1 cellular context compared by ENCODE assay signal in the genomic region with DNA sequence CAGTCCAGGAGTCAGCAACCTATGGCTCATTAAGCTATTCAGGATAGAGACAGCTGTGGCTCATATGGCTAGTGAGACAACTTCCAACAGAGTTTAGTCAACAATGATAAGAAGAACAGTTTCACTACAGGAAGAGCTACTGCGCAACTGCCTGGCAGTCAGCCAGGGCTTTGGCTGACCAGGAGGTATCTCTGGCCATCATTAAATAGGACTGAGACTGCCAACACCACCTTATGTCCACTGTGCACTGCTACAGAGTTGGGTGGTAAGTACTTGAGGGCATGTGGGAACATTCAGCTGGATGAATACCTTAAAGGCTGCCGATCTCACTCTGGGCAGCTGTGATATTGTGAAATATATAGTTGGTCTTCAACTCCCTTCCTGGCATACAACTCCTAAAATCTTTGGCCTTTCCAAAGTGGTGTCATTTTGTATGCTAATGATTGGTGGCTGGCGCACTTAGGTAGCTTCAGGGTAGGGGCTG.
TF ChIP-seq lines count a peak whose summit lies in the region.

No MANE protein-coding gene starts in this region.

TF ChIP-seq in HepG2, 621 proteins besides CTCF, POLR2A, EP300 and RAD21 (continued from another document and continues in another):
- TF ChIP-seq, protein P1, sequence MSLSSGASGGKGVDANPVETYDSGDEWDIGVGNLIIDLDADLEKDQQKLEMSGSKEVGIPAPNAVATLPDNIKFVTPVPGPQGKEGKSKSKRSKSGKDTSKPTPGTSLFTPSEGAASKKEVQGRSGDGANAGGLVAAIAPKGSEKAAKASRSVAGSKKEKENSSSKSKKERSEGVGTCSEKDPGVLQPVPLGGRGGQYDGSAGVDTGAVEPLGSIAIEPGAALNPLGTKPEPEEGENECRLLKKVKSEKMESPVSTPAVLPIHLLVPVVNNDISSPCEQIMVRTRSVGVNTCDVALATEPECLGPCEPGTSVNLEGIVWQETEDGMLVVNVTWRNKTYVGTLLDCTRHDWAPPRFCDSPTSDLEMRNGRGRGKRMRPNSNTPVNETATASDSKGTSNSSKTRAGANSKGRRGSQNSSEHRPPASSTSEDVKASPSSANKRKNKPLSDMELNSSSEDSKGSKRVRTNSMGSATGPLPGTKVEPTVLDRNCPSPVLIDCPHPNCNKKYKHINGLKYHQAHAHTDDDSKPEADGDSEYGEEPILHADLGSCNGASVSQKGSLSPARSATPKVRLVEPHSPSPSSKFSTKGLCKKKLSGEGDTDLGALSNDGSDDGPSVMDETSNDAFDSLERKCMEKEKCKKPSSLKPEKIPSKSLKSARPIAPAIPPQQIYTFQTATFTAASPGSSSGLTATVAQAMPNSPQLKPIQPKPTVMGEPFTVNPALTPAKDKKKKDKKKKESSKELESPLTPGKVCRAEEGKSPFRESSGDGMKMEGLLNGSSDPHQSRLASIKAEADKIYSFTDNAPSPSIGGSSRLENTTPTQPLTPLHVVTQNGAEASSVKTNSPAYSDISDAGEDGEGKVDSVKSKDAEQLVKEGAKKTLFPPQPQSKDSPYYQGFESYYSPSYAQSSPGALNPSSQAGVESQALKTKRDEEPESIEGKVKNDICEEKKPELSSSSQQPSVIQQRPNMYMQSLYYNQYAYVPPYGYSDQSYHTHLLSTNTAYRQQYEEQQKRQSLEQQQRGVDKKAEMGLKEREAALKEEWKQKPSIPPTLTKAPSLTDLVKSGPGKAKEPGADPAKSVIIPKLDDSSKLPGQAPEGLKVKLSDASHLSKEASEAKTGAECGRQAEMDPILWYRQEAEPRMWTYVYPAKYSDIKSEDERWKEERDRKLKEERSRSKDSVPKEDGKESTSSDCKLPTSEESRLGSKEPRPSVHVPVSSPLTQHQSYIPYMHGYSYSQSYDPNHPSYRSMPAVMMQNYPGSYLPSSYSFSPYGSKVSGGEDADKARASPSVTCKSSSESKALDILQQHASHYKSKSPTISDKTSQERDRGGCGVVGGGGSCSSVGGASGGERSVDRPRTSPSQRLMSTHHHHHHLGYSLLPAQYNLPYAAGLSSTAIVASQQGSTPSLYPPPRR (CRISPR knock-in tag; IDR thresholded peaks at IDR 0.05; ENCODE audit: borderline replicate concordance), result peak; percentile 16; the same call in 1 of the 2 replicates
- TF ChIP-seq HDAC2 (CRISPR knock-in tag; IDR thresholded peaks at IDR 0.05) (0 out of 2 replicates have a peak, but pooled peaks have one; percentile 31), KDM2A (CRISPR knock-in tag; IDR thresholded peaks at IDR 0.05; ENCODE audit: borderline replicate concordance, low read depth) (peak; percentile 38; the same call in 1 of the 2 replicates), SOX13 (IDR thresholded peaks at IDR 0.05) (no peak), SOX13 (CRISPR knock-in tag; conservative IDR thresholded peaks at IDR 0.05 in 1 of 2, IDR thresholded peaks at IDR 0.05 in 1 of 2) (peak in 1 of 2 experiments; percentile 65; a peak in 1 of 4 replicates), IRF2 (CRISPR knock-in tag; IDR thresholded peaks at IDR 0.05) (peak; percentile 73), GABPB1 (CRISPR knock-in tag; IDR thresholded peaks at IDR 0.05) (0 out of 2 replicates have a peak, but pooled peaks have one; percentile 14), ZNF331 (CRISPR knock-in tag; IDR thresholded peaks at IDR 0.05) (peak; percentile 84; the same call in 1 of the 2 replicates), RARA (CRISPR knock-in tag; IDR thresholded peaks at IDR 0.05) (no peak), SRSF1 (optimal IDR thresholded peaks at IDR 0.05; ENCODE audit: low read depth, low read length) (no peak), ZBTB1 (CRISPR knock-in tag; IDR thresholded peaks at IDR 0.05; ENCODE audit: borderline replicate concordance) (no peak), MIER3 (CRISPR knock-in tag; IDR thresholded peaks at IDR 0.05; ENCODE audit: borderline replicate concordance) (0 out of 2 replicates have a peak, but pooled peaks have one; percentile 29), ZNF143 (CRISPR knock-in tag; IDR thresholded peaks at IDR 0.05) (no peak), KMT2A (CRISPR knock-in tag; IDR thresholded peaks at IDR 0.05) (0 out of 2 replicates have a peak, but pooled peaks have one; percentile 26), FOXA1 (IDR thresholded peaks at IDR 0.05) (no peak), FOXA1 (CRISPR knock-in tag; IDR thresholded peaks at IDR 0.05) (peak; percentile 74), ZNF644 (CRISPR knock-in tag; IDR thresholded peaks at IDR 0.05; ENCODE audit: low read depth) (peak; percentile 79), MZF1 (CRISPR knock-in tag; IDR thresholded peaks at IDR 0.05; ENCODE audit: borderline replicate concordance) (no peak), SOX5 (CRISPR knock-in tag; IDR thresholded peaks at IDR 0.05; ENCODE audit: borderline replicate concordance) (peak; percentile 49; the same call in 1 of the 2 replicates), ZSCAN25 (CRISPR knock-in tag; IDR thresholded peaks at IDR 0.05) (no peak), LCORL (IDR thresholded peaks at IDR 0.05) (no peak), LCORL (CRISPR knock-in tag; IDR thresholded peaks at IDR 0.05) (no peak), ZNF232 (CRISPR knock-in tag; IDR thresholded peaks at IDR 0.05; ENCODE audit: borderline replicate concordance) (peak; percentile 74; the same call in 1 of the 2 replicates), AHR (CRISPR knock-in tag; IDR thresholded peaks at IDR 0.05) (no peak), KLF16 (CRISPR knock-in tag; IDR thresholded peaks at IDR 0.05) (peak in 1 of 2 experiments; percentile 57; a peak in 1 of 4 replicates), HMG20B (CRISPR knock-in tag; conservative IDR thresholded peaks at IDR 0.05) (no peak), NFE2 (CRISPR knock-in tag; IDR thresholded peaks at IDR 0.05) (no peak), ZNF547 (CRISPR knock-in tag; IDR thresholded peaks at IDR 0.05) (no peak), HMG20A (CRISPR knock-in tag; IDR thresholded peaks at IDR 0.05; ENCODE audit: borderline replicate concordance) (0 out of 2 replicates have a peak, but pooled peaks have one; percentile 51), SMAD3 (CRISPR knock-in tag; IDR thresholded peaks at IDR 0.05) (peak; percentile 45; the same call in 1 of the 2 replicates), ZNF296 (CRISPR knock-in tag; conservative IDR thresholded peaks at IDR 0.05) (no peak), SOX6 (IDR thresholded peaks at IDR 0.05) (no peak), SOX6 (CRISPR knock-in tag; IDR thresholded peaks at IDR 0.05) (peak; percentile 47), ZNF543 (CRISPR knock-in tag; IDR thresholded peaks at IDR 0.05) (no peak), ZNF180 (CRISPR knock-in tag; IDR thresholded peaks at IDR 0.05; ENCODE audit: borderline replicate concordance, low read depth) (0 out of 2 replicates have a peak, but pooled peaks have one; percentile 42), ZNF792 (CRISPR knock-in tag; IDR thresholded peaks at IDR 0.05) (peak; percentile 62; the same call in 1 of the 2 replicates)
- TF ChIP-seq, protein P2, sequence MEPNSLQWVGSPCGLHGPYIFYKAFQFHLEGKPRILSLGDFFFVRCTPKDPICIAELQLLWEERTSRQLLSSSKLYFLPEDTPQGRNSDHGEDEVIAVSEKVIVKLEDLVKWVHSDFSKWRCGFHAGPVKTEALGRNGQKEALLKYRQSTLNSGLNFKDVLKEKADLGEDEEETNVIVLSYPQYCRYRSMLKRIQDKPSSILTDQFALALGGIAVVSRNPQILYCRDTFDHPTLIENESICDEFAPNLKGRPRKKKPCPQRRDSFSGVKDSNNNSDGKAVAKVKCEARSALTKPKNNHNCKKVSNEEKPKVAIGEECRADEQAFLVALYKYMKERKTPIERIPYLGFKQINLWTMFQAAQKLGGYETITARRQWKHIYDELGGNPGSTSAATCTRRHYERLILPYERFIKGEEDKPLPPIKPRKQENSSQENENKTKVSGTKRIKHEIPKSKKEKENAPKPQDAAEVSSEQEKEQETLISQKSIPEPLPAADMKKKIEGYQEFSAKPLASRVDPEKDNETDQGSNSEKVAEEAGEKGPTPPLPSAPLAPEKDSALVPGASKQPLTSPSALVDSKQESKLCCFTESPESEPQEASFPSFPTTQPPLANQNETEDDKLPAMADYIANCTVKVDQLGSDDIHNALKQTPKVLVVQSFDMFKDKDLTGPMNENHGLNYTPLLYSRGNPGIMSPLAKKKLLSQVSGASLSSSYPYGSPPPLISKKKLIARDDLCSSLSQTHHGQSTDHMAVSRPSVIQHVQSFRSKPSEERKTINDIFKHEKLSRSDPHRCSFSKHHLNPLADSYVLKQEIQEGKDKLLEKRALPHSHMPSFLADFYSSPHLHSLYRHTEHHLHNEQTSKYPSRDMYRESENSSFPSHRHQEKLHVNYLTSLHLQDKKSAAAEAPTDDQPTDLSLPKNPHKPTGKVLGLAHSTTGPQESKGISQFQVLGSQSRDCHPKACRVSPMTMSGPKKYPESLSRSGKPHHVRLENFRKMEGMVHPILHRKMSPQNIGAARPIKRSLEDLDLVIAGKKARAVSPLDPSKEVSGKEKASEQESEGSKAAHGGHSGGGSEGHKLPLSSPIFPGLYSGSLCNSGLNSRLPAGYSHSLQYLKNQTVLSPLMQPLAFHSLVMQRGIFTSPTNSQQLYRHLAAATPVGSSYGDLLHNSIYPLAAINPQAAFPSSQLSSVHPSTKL (CRISPR knock-in tag; IDR thresholded peaks at IDR 0.05), result peak; percentile 67
- TF ChIP-seq, protein P3, sequence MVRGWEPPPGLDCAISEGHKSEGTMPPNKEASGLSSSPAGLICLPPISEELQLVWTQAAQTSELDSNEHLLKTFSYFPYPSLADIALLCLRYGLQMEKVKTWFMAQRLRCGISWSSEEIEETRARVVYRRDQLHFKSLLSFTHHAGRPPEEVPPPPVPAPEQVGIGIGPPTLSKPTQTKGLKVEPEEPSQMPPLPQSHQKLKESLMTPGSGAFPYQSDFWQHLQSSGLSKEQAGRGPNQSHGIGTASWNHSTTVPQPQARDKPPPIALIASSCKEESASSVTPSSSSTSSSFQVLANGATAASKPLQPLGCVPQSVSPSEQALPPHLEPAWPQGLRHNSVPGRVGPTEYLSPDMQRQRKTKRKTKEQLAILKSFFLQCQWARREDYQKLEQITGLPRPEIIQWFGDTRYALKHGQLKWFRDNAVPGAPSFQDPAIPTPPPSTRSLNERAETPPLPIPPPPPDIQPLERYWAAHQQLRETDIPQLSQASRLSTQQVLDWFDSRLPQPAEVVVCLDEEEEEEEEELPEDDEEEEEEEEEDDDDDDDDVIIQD (CRISPR knock-in tag; IDR thresholded peaks at IDR 0.05; ENCODE audit: low read depth), result peak; percentile 57; the same call in 1 of the 2 replicates
- TF ChIP-seq, protein P4, sequence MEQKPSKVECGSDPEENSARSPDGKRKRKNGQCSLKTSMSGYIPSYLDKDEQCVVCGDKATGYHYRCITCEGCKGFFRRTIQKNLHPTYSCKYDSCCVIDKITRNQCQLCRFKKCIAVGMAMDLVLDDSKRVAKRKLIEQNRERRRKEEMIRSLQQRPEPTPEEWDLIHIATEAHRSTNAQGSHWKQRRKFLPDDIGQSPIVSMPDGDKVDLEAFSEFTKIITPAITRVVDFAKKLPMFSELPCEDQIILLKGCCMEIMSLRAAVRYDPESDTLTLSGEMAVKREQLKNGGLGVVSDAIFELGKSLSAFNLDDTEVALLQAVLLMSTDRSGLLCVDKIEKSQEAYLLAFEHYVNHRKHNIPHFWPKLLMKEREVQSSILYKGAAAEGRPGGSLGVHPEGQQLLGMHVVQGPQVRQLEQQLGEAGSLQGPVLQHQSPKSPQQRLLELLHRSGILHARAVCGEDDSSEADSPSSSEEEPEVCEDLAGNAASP (CRISPR knock-in tag; IDR thresholded peaks at IDR 0.05; ENCODE audit: borderline replicate concordance), result peak; percentile 54; the same call in 1 of the 2 replicates
- TF ChIP-seq, protein P5, sequence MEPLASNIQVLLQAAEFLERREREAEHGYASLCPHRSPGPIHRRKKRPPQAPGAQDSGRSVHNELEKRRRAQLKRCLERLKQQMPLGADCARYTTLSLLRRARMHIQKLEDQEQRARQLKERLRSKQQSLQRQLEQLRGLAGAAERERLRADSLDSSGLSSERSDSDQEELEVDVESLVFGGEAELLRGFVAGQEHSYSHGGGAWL (CRISPR knock-in tag; IDR thresholded peaks at IDR 0.05), result 0 out of 2 replicates have a peak, but pooled peaks have one; percentile 26
- TF ChIP-seq, protein P6, sequence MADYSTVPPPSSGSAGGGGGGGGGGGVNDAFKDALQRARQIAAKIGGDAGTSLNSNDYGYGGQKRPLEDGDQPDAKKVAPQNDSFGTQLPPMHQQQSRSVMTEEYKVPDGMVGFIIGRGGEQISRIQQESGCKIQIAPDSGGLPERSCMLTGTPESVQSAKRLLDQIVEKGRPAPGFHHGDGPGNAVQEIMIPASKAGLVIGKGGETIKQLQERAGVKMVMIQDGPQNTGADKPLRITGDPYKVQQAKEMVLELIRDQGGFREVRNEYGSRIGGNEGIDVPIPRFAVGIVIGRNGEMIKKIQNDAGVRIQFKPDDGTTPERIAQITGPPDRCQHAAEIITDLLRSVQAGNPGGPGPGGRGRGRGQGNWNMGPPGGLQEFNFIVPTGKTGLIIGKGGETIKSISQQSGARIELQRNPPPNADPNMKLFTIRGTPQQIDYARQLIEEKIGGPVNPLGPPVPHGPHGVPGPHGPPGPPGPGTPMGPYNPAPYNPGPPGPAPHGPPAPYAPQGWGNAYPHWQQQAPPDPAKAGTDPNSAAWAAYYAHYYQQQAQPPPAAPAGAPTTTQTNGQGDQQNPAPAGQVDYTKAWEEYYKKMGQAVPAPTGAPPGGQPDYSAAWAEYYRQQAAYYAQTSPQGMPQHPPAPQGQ (CRISPR knock-in tag; IDR thresholded peaks at IDR 0.05; ENCODE audit: borderline replicate concordance), result no peak
- TF ChIP-seq, protein P7, sequence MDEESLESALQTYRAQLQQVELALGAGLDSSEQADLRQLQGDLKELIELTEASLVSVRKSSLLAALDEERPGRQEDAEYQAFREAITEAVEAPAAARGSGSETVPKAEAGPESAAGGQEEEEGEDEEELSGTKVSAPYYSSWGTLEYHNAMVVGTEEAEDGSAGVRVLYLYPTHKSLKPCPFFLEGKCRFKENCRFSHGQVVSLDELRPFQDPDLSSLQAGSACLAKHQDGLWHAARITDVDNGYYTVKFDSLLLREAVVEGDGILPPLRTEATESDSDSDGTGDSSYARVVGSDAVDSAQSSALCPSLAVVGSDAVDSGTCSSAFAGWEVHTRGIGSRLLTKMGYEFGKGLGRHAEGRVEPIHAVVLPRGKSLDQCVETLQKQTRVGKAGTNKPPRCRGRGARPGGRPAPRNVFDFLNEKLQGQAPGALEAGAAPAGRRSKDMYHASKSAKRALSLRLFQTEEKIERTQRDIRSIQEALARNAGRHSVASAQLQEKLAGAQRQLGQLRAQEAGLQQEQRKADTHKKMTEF (CRISPR knock-in tag; IDR thresholded peaks at IDR 0.05), result 0 out of 2 replicates have a peak, but pooled peaks have one; percentile 43
- TF ChIP-seq, protein P8, sequence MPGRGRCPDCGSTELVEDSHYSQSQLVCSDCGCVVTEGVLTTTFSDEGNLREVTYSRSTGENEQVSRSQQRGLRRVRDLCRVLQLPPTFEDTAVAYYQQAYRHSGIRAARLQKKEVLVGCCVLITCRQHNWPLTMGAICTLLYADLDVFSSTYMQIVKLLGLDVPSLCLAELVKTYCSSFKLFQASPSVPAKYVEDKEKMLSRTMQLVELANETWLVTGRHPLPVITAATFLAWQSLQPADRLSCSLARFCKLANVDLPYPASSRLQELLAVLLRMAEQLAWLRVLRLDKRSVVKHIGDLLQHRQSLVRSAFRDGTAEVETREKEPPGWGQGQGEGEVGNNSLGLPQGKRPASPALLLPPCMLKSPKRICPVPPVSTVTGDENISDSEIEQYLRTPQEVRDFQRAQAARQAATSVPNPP (CRISPR knock-in tag; IDR thresholded peaks at IDR 0.05), result no peak
- TF ChIP-seq, protein P9, sequence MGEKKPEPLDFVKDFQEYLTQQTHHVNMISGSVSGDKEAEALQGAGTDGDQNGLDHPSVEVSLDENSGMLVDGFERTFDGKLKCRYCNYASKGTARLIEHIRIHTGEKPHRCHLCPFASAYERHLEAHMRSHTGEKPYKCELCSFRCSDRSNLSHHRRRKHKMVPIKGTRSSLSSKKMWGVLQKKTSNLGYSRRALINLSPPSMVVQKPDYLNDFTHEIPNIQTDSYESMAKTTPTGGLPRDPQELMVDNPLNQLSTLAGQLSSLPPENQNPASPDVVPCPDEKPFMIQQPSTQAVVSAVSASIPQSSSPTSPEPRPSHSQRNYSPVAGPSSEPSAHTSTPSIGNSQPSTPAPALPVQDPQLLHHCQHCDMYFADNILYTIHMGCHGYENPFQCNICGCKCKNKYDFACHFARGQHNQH (CRISPR knock-in tag; IDR thresholded peaks at IDR 0.05), result peak; percentile 79; the same call in 1 of the 2 replicates
